Comparison of ENCODE assay signal across 9 cellular contexts in genomic region chr7:69738396-69738889, GRCh38.
A peak's percentile ranks its signal among the peaks of the same experiment; 100 is the strongest.
DNase-seq lines count a peak whose midpoint lies in the region; ATAC-seq, FAIRE-seq and TF ChIP-seq lines count a peak whose summit lies in the region.
"Had no signal": no experiment of that assay in that cellular context is flagged by ENCODE, and none has a peak within 500 bp of the region (broad histone marks: within the 10 kb centered on the region; RNA-seq: fewer than 3 reads in every experiment).

No MANE protein-coding gene starts in this region.

- peaks cover 41% of the 10 kb centered on the region for H3K4me1 Mint-ChIP-seq in WTC11

- no peak overlapping the region for H3K4me3 ChIP-seq in A549

- H3K36me3 Mint-ChIP-seq in WTC11: no peaks in the 10 kb centered on the region

- no peaks in the 10 kb centered on the region for H3K9me3 ChIP-seq in A549

- DNase-seq in A549 (ENCODE audit: low read depth in 1 of 2, low spot score in 1 of 2) (peak in 1 of 2 experiments; percentile 9), WTC11 (ENCODE audit: low spot score) (no peak), SIG-M5 treated with dmso at 0.1 percent for 504 hours (lab: John Stamatoyannopoulos, UW; ENCODE audit: unreplicated experiment) (no peak), iPS-NIHi11 (ENCODE audit: low spot score) (no peak)
- DNase-seq in stimulated activated CD4-positive, alpha-beta T cell treated with anti-CD3 and anti-CD28 coated beads, Interleukin-1b, Interleukin-23, amount 100 ng/mL, for 48 hours: no peak
- no peak for DNase-seq in stimulated activated naive CD4-positive, alpha-beta T cell (lab: John Stamatoyannopoulos, UW)
- DNase-seq: activated CD4-positive, alpha-beta T cell treated with anti-CD3 and anti-CD28 coated beads, Interleukin-2, amount 50 U/mL, for 4 hours had no signal

- no peak for TF ChIP-seq POLR2A in A549 (IDR thresholded peaks at IDR 0.05; ENCODE audit: low read length)

- peaks cover 16% of the 10 kb centered on the region for H3K27me3 Mint-ChIP-seq in WTC11 (ENCODE audit: low read depth)

- peaks cover 25% of the 10 kb centered on the region for H3K4me1 ChIP-seq in A549

- no peak for ATAC-seq in A549
- peak; percentile 65 for ATAC-seq in GM19043 (IDR thresholded peaks at IDR 0.05; ENCODE audit: low read depth, unreplicated experiment)
- ATAC-seq in HG03097 (IDR thresholded peaks at IDR 0.05; ENCODE audit: low FRiP score, unreplicated experiment): peak; percentile 67
- peak; percentile 53; the same call in 1 of the 2 replicates for ATAC-seq in WTC11

- POLR2A ChIA-PET in A549 (lab: Yijun Ruan, JAX): no interaction called here
- POLR2A ChIA-PET in WTC11 (lab: Charles Lee): no interaction called here

- FAIRE-seq in A549 (lab: Jason Lieb, UNC): no peak

- no peak for TF ChIP-seq EP300 in A549 (IDR thresholded peaks at IDR 0.05)

- H3K4me2 ChIP-seq in A549: peak overlapping the region; percentile 47; the same call in 2 of the 3 replicates

- WGBS in A549 (ENCODE audit: missing lambda C conversion rate): 26% methylated on average over 4 of the region's 4 CpGs

- CTCF ChIA-PET in A549 (lab: Yijun Ruan, JAX): no interaction called here
- CTCF ChIA-PET in WTC11 (lab: Charles Lee): interaction anchor here (0.5 kb wide), 1 partner anchor 10 kb away, joined by 3 read pairs; no protein-coding TSS in a partner anchor

- H3K9me3 Mint-ChIP-seq in WTC11: no peaks in the 10 kb centered on the region

- TF ChIP-seq RAD21 in A549 (conservative IDR thresholded peaks at IDR 0.05 in 1 of 2, IDR thresholded peaks at IDR 0.05 in 1 of 2): no peak

- H3K27ac ChIP-seq in A549: no peak overlapping the region

- TF ChIP-seq CTCF in A549 (IDR thresholded peaks at IDR 0.05) (no peak), WTC11 (IDR thresholded peaks at IDR 0.05) (no peak)

- no peak overlapping the region for H3K4me3 Mint-ChIP-seq in WTC11

- no peak overlapping the region for H3K27ac Mint-ChIP-seq in WTC11

TF ChIP-seq in A549, 52 proteins besides CTCF, POLR2A, EP300 and RAD21:
- TF ChIP-seq MAFK (IDR thresholded peaks at IDR 0.05; ENCODE audit: partially characterized antibody) (no peak), HES2 (IDR thresholded peaks at IDR 0.05) (no peak), CBX2 (IDR thresholded peaks at IDR 0.05; ENCODE audit: borderline replicate concordance, low read depth) (no peak), HEYL (CRISPR knock-in tag; IDR thresholded peaks at IDR 0.05) (no peak), HOXB13 (CRISPR knock-in tag; IDR thresholded peaks at IDR 0.05; ENCODE audit: low read depth) (no peak), RFX5 (IDR thresholded peaks at IDR 0.05) (no peak), FOSL2 (IDR thresholded peaks at IDR 0.05) (no peak), FOSL2 (CRISPR knock-in tag; IDR thresholded peaks at IDR 0.05) (no peak)
- TF ChIP-seq, protein P1, sequence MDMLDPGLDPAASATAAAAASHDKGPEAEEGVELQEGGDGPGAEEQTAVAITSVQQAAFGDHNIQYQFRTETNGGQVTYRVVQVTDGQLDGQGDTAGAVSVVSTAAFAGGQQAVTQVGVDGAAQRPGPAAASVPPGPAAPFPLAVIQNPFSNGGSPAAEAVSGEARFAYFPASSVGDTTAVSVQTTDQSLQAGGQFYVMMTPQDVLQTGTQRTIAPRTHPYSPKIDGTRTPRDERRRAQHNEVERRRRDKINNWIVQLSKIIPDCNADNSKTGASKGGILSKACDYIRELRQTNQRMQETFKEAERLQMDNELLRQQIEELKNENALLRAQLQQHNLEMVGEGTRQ (IDR thresholded peaks at IDR 0.05): no peak

TF ChIP-seq in WTC11, 78 proteins besides CTCF, POLR2A, EP300 and RAD21:
- TF ChIP-seq NFE2L1 (CRISPR knock-in tag; IDR thresholded peaks at IDR 0.05) (no peak), ATF6 (CRISPR knock-in tag; IDR thresholded peaks at IDR 0.05) (no peak), JUN (CRISPR knock-in tag; IDR thresholded peaks at IDR 0.05) (no peak), SOX15 (CRISPR knock-in tag; IDR thresholded peaks at IDR 0.05) (no peak), ZMAT4 (CRISPR knock-in tag; IDR thresholded peaks at IDR 0.05) (no peak), RELA (CRISPR knock-in tag; IDR thresholded peaks at IDR 0.05; ENCODE audit: borderline replicate concordance) (no peak), FOXP1 (CRISPR knock-in tag; IDR thresholded peaks at IDR 0.05; ENCODE audit: borderline replicate concordance) (no peak), RORB (CRISPR knock-in tag; IDR thresholded peaks at IDR 0.05) (no peak), GTF2I (CRISPR knock-in tag; conservative IDR thresholded peaks at IDR 0.05) (no peak), SMAD3 (CRISPR knock-in tag; IDR thresholded peaks at IDR 0.05; ENCODE audit: borderline replicate concordance) (no peak), CREM (CRISPR knock-in tag; IDR thresholded peaks at IDR 0.05) (no peak), FOXP4 (CRISPR knock-in tag; IDR thresholded peaks at IDR 0.05) (no peak), GABPB1 (CRISPR knock-in tag; IDR thresholded peaks at IDR 0.05) (no peak)
- TF ChIP-seq, protein P2, sequence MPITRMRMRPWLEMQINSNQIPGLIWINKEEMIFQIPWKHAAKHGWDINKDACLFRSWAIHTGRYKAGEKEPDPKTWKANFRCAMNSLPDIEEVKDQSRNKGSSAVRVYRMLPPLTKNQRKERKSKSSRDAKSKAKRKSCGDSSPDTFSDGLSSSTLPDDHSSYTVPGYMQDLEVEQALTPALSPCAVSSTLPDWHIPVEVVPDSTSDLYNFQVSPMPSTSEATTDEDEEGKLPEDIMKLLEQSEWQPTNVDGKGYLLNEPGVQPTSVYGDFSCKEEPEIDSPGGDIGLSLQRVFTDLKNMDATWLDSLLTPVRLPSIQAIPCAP (CRISPR knock-in tag; IDR thresholded peaks at IDR 0.05): no peak
- TF ChIP-seq, protein P1 (CRISPR knock-in tag; IDR thresholded peaks at IDR 0.05): no peak
- TF ChIP-seq, protein P3, sequence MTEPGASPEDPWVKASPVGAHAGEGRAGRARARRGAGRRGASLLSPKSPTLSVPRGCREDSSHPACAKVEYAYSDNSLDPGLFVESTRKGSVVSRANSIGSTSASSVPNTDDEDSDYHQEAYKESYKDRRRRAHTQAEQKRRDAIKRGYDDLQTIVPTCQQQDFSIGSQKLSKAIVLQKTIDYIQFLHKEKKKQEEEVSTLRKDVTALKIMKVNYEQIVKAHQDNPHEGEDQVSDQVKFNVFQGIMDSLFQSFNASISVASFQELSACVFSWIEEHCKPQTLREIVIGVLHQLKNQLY (CRISPR knock-in tag; IDR thresholded peaks at IDR 0.05): no peak

Comparison
In these comparisons a context has a peak if more than half of its experiments do, and no peak if none do; other contexts are left out.
1. ATAC-seq: peak in GM19043 (single experiment), HG03097 (single experiment) and WTC11 (single experiment); none in A549 (0 of 2).